Comparison of ENCODE assay signal across 14 cellular contexts in genomic region chr4:1241466-1241935, GRCh38. TPM values are rescaled to one million over a fixed set of nuclear protein-coding genes. Genes with fewer than 3 reads are reported as not detected.
DNase-seq lines count a peak whose midpoint lies in the region; ATAC-seq and TF ChIP-seq lines count a peak whose summit lies in the region.
"Had no signal": no experiment of that assay in that cellular context is flagged by ENCODE, and none has a peak within 500 bp of the region (broad histone marks: within the 10 kb centered on the region; RNA-seq: fewer than 3 reads in every experiment).

No MANE protein-coding gene starts in this region.

- DNase-seq in AG08396 (ENCODE audit: low spot score) = peak; percentile 14
- peak; percentile 32 for DNase-seq in GM13977 (ENCODE audit: low spot score)
- DNase-seq in epidermal melanocyte (ENCODE audit: insufficient read length, low spot score) = peak; percentile 19
- no peak for DNase-seq in neural crest cell (ENCODE audit: low read depth, low spot score)
- no peak for DNase-seq in stimulated activated naive B cell treated with anti-CD40 and anti-IgM and Interleukin-4, amounts not matched to agents 10 μg/mL and 1 μg/mL and 100 μg/mL, for 72 hours
- no peak for DNase-seq in stimulated activated naive CD8-positive, alpha-beta T cell treated with anti-CD3 and anti-CD28 coated beads, Interleukin-15, amount 100 ng/mL, for 72 hours
- no peak for DNase-seq in middle frontal gyrus (ENCODE audit: extremely low spot score, low spot score)
- DNase-seq: activated CD4-positive, CD25-positive, alpha-beta regulatory T cell; esophagus squamous epithelium; KG1; NCI-H187; NCI-H774; OCI-M1 had no signal

- in situ Hi-C loops in GM13977 (cut with MboI; ENCODE audit: low pct_unique_long_range_greater_than_20kb, low sequenced_read_pairs, unreplicated experiment) = no loop called here

- peaks cover 5% of the 10 kb centered on the region for H3K36me3 Mint-ChIP-seq in neural crest cell (ENCODE audit: low read depth)
- H3K36me3 Mint-ChIP-seq in stimulated activated naive B cell treated with anti-CD40 and anti-IgM and Interleukin-4, amounts not matched to agents 10 μg/mL and 1 μg/mL and 100 μg/mL, for 72 hours = peaks cover 22 to 46% of the 10 kb centered on the region in 2 donors

- H3K27ac Mint-ChIP-seq in neural crest cell (ENCODE audit: unreplicated experiment) = no peak overlapping the region
- H3K27ac Mint-ChIP-seq in stimulated activated naive B cell treated with anti-CD40 and anti-IgM and Interleukin-4, amounts not matched to agents 10 μg/mL and 1 μg/mL and 100 μg/mL, for 72 hours = no peak overlapping the region
- peak overlapping the region in 1 of 2 donors; percentile 42 for H3K27ac Mint-ChIP-seq in stimulated activated naive CD8-positive, alpha-beta T cell treated with anti-CD3 and anti-CD28 coated beads, Interleukin-15, amount 100 ng/mL, for 72 hours
- H3K27ac Mint-ChIP-seq: mesothelial cell of epicardium had no signal

- no peak for TF ChIP-seq CTCF in GM13977 (IDR thresholded peaks at IDR 0.05; ENCODE audit: extremely low read depth, insufficient read depth, missing control alignments)
- no peak for TF ChIP-seq CTCF in neural crest cell (conservative IDR thresholded peaks at IDR 0.05)

- H3K9me3 Mint-ChIP-seq in neural crest cell = no peaks in the 10 kb centered on the region
- H3K9me3 Mint-ChIP-seq in stimulated activated naive B cell treated with anti-CD40 and anti-IgM and Interleukin-4, amounts not matched to agents 10 μg/mL and 1 μg/mL and 100 μg/mL, for 72 hours = no peaks in the 10 kb centered on the region
- no peaks in the 10 kb centered on the region for H3K9me3 Mint-ChIP-seq in stimulated activated naive CD8-positive, alpha-beta T cell treated with anti-CD3 and anti-CD28 coated beads, Interleukin-15, amount 100 ng/mL, for 72 hours
- H3K9me3 Mint-ChIP-seq: mesothelial cell of epicardium had no signal

- H3K4me1 Mint-ChIP-seq in neural crest cell = peaks cover 15% of the 10 kb centered on the region
- H3K4me1 Mint-ChIP-seq in stimulated activated naive B cell treated with anti-CD40 and anti-IgM and Interleukin-4, amounts not matched to agents 10 μg/mL and 1 μg/mL and 100 μg/mL, for 72 hours = peaks cover 36 to 43% of the 10 kb centered on the region in 2 donors
- H3K4me1 Mint-ChIP-seq in stimulated activated naive CD8-positive, alpha-beta T cell treated with anti-CD3 and anti-CD28 coated beads, Interleukin-15, amount 100 ng/mL, for 72 hours = peaks cover 58% of the 10 kb centered on the region

- peak overlapping the region; percentile 41 for H3K4me3 Mint-ChIP-seq in neural crest cell
- H3K4me3 Mint-ChIP-seq in stimulated activated naive B cell treated with anti-CD40 and anti-IgM and Interleukin-4, amounts not matched to agents 10 μg/mL and 1 μg/mL and 100 μg/mL, for 72 hours = no peak overlapping the region
- H3K4me3 Mint-ChIP-seq in stimulated activated naive CD8-positive, alpha-beta T cell treated with anti-CD3 and anti-CD28 coated beads, Interleukin-15, amount 100 ng/mL, for 72 hours = no peak overlapping the region
- H3K4me3 Mint-ChIP-seq: mesothelial cell of epicardium had no signal

- no peaks in the 10 kb centered on the region for H3K27me3 Mint-ChIP-seq in neural crest cell (ENCODE audit: low read depth)
- no peaks in the 10 kb centered on the region for H3K27me3 Mint-ChIP-seq in stimulated activated naive B cell treated with anti-CD40 and anti-IgM and Interleukin-4, amounts not matched to agents 10 μg/mL and 1 μg/mL and 100 μg/mL, for 72 hours
- H3K27me3 Mint-ChIP-seq in stimulated activated naive CD8-positive, alpha-beta T cell treated with anti-CD3 and anti-CD28 coated beads, Interleukin-15, amount 100 ng/mL, for 72 hours = no peaks in the 10 kb centered on the region

- no peak for ATAC-seq in stimulated activated naive B cell treated with anti-CD40 and anti-IgM and Interleukin-4, amounts not matched to agents 10 μg/mL and 1 μg/mL and 100 μg/mL, for 72 hours (replicated peaks)
- no peak for ATAC-seq in stimulated activated naive CD8-positive, alpha-beta T cell treated with anti-CD3 and anti-CD28 coated beads, Interleukin-15, amount 100 ng/mL, for 72 hours

RNA-seq across cellular contexts. Expression of gene CTBP1, which starts 7.4 kb away (rescaled TPM):
- total RNA-seq in neural crest cell = 218 and 219 TPM in 2 replicates

RNA-seq across cellular contexts. Expression of gene MAEA, which starts 48.2 kb away (rescaled TPM):
- total RNA-seq in neural crest cell = 72.1 and 74.0 TPM in 2 replicates

Comparison
In these comparisons a context has a peak if more than half of its experiments do, and no peak if none do; other contexts are left out.
1. DNase-seq: peak in AG08396 (single experiment), GM13977 (single experiment) and epidermal melanocyte (single experiment); none in neural crest cell (single experiment), stimulated activated naive B cell treated with anti-CD40 and anti-IgM and Interleukin-4, amounts not matched to agents 10 μg/mL and 1 μg/mL and 100 μg/mL, for 72 hours (single experiment), stimulated activated naive CD8-positive, alpha-beta T cell treated with anti-CD3 and anti-CD28 coated beads, Interleukin-15, amount 100 ng/mL, for 72 hours (0 of 2) and middle frontal gyrus (single experiment).